In the genomic region with DNA sequence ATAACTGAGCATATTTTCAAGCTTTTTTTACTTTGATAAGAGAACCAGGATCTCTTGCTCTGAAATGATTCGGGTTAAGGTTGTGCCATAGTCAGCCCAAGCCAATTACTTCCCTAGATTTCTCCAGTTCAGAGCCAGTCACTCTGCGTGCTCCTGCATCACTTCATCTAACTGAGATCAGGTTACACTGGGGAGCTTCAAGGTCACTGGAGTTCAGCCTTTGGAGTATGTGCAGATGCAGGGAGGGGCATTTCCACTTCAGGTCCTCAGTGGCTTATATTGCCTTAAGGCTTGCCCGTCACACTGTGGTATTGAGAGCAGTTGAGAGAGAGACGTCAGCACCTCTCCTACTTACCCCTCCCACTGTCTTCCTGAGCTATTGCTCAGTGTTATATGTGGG, we compare ENCODE assay signal across 13 cellular contexts.
A peak's percentile ranks its signal among the peaks of the same experiment; 100 is the strongest.
DNase-seq lines count a peak whose midpoint lies in the region; TF ChIP-seq lines count a peak whose summit lies in the region.
"Had no signal": no experiment of that assay in that cellular context is flagged by ENCODE, and none has a peak within 500 bp of the region (broad histone marks: within the 10 kb centered on the region; RNA-seq: fewer than 3 reads in every experiment).

No MANE protein-coding gene starts in this region.

- POLR2A ChIA-PET in HEK293T (lab: Yijun Ruan, JAX): no interaction called here

- DNase-seq in ELF-1 (ENCODE audit: low read depth, low spot score): peak; percentile 24
- peak; percentile 12 for DNase-seq in LHCN-M2 (ENCODE audit: low read depth)
- DNase-seq in SW480 (ENCODE audit: low spot score): peak; percentile 8
- peak; percentile 24 for DNase-seq in myocyte (ENCODE audit: low read depth)
- no peak for DNase-seq in activated CD4-positive, alpha-beta T cell treated with anti-CD3 and anti-CD28 coated beads, Interleukin-2, amount 50 U/mL, for 48 hours
- DNase-seq in NCI-H526 treated with DMSO at 0.1 percent for 48 hours (lab: John Stamatoyannopoulos, UW): no peak
- no peak for DNase-seq in HEK293T (ENCODE audit: extremely low spot score)
- DNase-seq: AML-193; MM.1S; NCI-H2081; small intestine; stimulated activated CD4-positive, alpha-beta T cell treated with anti-CD3 and anti-CD28 coated beads, Interleukin-4, amount 100 ng/mL, for 4 hours; stimulated activated CD8-positive, alpha-beta memory T cell treated with anti-CD3 and anti-CD28 coated beads, Interleukin-4, amount 100 ng/mL, for 48 hours had no signal

- CTCF ChIA-PET in HEK293T (lab: Yijun Ruan, JAX): no interaction called here

TF ChIP-seq in HEK293T, 16 proteins besides CTCF, POLR2A, EP300 and RAD21:
- no peak for TF ChIP-seq L3MBTL2 (conservative IDR thresholded peaks at IDR 0.05)
- TF ChIP-seq FOXA1 (IDR thresholded peaks at IDR 0.05): no peak
- no peak for TF ChIP-seq SUZ12 (IDR thresholded peaks at IDR 0.05)
- no peak for TF ChIP-seq HDGF (IDR thresholded peaks at IDR 0.05; ENCODE audit: borderline replicate concordance)
- TF ChIP-seq BHLHE40 (IDR thresholded peaks at IDR 0.05; ENCODE audit: borderline replicate concordance): no peak
- TF ChIP-seq SP1 (IDR thresholded peaks at IDR 0.05): no peak
- TF ChIP-seq FOXM1 (IDR thresholded peaks at IDR 0.05; ENCODE audit: borderline replicate concordance): no peak
- TF ChIP-seq TARDBP (IDR thresholded peaks at IDR 0.05): no peak
- no peak for TF ChIP-seq ELF4 (IDR thresholded peaks at IDR 0.05)
- TF ChIP-seq FOXK2 (IDR thresholded peaks at IDR 0.05): no peak
- no peak for TF ChIP-seq ARNT (IDR thresholded peaks at IDR 0.05)
- TF ChIP-seq, protein P1, sequence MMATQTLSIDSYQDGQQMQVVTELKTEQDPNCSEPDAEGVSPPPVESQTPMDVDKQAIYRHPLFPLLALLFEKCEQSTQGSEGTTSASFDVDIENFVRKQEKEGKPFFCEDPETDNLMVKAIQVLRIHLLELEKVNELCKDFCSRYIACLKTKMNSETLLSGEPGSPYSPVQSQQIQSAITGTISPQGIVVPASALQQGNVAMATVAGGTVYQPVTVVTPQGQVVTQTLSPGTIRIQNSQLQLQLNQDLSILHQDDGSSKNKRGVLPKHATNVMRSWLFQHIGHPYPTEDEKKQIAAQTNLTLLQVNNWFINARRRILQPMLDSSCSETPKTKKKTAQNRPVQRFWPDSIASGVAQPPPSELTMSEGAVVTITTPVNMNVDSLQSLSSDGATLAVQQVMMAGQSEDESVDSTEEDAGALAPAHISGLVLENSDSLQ (IDR thresholded peaks at IDR 0.05): no peak
- TF ChIP-seq CTBP1 (IDR thresholded peaks at IDR 0.05; ENCODE audit: borderline replicate concordance): no peak
- no peak for TF ChIP-seq LEF1 (IDR thresholded peaks at IDR 0.05; ENCODE audit: borderline replicate concordance)
- no peak for TF ChIP-seq NFRKB (IDR thresholded peaks at IDR 0.05)
- no peak for TF ChIP-seq ZNF384 (IDR thresholded peaks at IDR 0.05)

Comparison
In these comparisons a context has a peak if more than half of its experiments do, and no peak if none do; other contexts are left out.
1. DNase-seq: peak in ELF-1 (single experiment), LHCN-M2 (single experiment), SW480 (single experiment) and myocyte (single experiment); none in activated CD4-positive, alpha-beta T cell treated with anti-CD3 and anti-CD28 coated beads, Interleukin-2, amount 50 U/mL, for 48 hours (0 of 2), NCI-H526 treated with DMSO at 0.1 percent for 48 hours (single experiment) and HEK293T (single experiment).